Comparison of ENCODE assay signal across 27 cellular contexts in genomic region chr7:3893789-3894153, GRCh38.
"Had no signal": no experiment of that assay in that cellular context is flagged by ENCODE, and none has a peak within 500 bp of the region (broad histone marks: within the 10 kb centered on the region; RNA-seq: fewer than 3 reads in every experiment).

No MANE protein-coding gene starts in this region.

- H3K27ac ChIP-seq: neutrophil, ovary, parathyroid adenoma, psoas muscle, right lobe of liver, sigmoid colon, suprapubic skin, testis, tibial artery, transverse colon, upper lobe of right lung, vagina had no signal

- H3K27me3 ChIP-seq: ovary, right lobe of liver, sigmoid colon, suprapubic skin, testis, tibial artery, transverse colon, upper lobe of right lung, vagina had no signal

- H3K9me3 ChIP-seq: neutrophil, ovary, psoas muscle, right lobe of liver, sigmoid colon, suprapubic skin, testis, tibial artery, transverse colon, upper lobe of right lung, vagina had no signal

- H3K4me3 ChIP-seq: ovary, psoas muscle, right lobe of liver, sigmoid colon, suprapubic skin, testis, tibial artery, transverse colon, upper lobe of right lung, vagina had no signal

- FAIRE-seq: small intestine had no signal

- H3K4me1 ChIP-seq: right lobe of liver, testis, transverse colon, upper lobe of right lung, vagina had no signal

- H3K36me3 ChIP-seq: neutrophil, ovary, right lobe of liver, sigmoid colon, suprapubic skin, tibial artery, transverse colon, upper lobe of right lung, vagina had no signal

- DNase-seq: naive thymus-derived CD8-positive, alpha-beta T cell; nephron progenitor cell; nucleus accumbens; ovary; posterior cingulate gyrus; psoas muscle; right cardiac atrium; right lobe of liver; sigmoid colon; small intestine; stimulated activated CD4-positive, alpha-beta T cell treated with anti-CD3 and anti-CD28 coated beads, Interleukin-15, amount 100 ng/mL, for 24 hours; stimulated activated CD4-positive, alpha-beta T cell treated with anti-CD3 and anti-CD28 coated beads, Interleukin-2, amount 100 ng/mL, for 24 hours; stimulated activated CD4-positive, alpha-beta T cell treated with anti-CD3 and anti-CD28 coated beads, Interleukin-2, amount 100 ng/mL, for 48 hours; stimulated activated CD4-positive, alpha-beta T cell treated with anti-CD3 and anti-CD28 coated beads, Interleukin-4, amount 100 ng/mL, for 4 hours; stimulated activated CD8-positive, alpha-beta memory T cell treated with anti-CD3 and anti-CD28 coated beads, Interleukin-4, amount 100 ng/mL, for 48 hours; stimulated activated naive CD4-positive, alpha-beta T cell; stimulated activated naive CD8-positive, alpha-beta T cell treated with anti-CD3 and anti-CD28 coated beads, Interleukin-15, amount 100 ng/mL, for 72 hours; stimulated activated naive CD8-positive, alpha-beta T cell treated with anti-CD3 and anti-CD28 coated beads, Interleukin-15, Interleukin-2, amounts not matched to agents 100 U/mL and 50 U/mL, for 24 hours; substantia nigra; testis; tibial artery; transverse colon; upper lobe of right lung had no signal
